In the genomic region with DNA sequence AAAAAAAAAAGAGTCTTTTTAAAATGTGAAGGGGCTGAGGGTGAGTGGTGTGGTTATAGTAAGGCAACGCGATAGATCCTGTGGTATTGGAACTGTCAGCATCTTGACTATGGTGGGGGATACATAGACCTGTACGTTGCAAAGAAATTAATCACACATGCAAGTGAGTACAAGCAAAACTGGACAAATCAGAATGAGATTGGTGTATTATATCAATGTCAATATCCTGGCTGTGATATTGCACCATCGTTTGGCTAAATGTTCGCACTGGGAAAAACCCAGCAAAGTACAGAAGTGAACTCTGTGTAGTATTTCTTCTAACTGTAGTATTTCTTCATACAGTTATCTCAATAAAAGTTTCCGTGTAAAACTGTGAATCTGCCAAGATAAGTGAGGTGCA, we compare ENCODE assay signal across 2 cellular contexts.
TF ChIP-seq lines count a peak whose summit lies in the region.

No MANE protein-coding gene starts in this region.

TF ChIP-seq in liver, 16 proteins besides CTCF, POLR2A, EP300 and RAD21 (continued from another document):
- no peak for TF ChIP-seq REST (IDR thresholded peaks at IDR 0.05)
- no peak for TF ChIP-seq EGR1 (IDR thresholded peaks at IDR 0.05; ENCODE audit: low read depth in 2 of 2)
- TF ChIP-seq YY1 (IDR thresholded peaks at IDR 0.05): peak; percentile 6
- TF ChIP-seq ATF3 (IDR thresholded peaks at IDR 0.05): no peak
- TF ChIP-seq RXRA (IDR thresholded peaks at IDR 0.05): peak; percentile 51 to 56
- peak; percentile 36 to 45 for TF ChIP-seq HNF4A (conservative IDR thresholded peaks at IDR 0.05)
- TF ChIP-seq, protein P1, sequence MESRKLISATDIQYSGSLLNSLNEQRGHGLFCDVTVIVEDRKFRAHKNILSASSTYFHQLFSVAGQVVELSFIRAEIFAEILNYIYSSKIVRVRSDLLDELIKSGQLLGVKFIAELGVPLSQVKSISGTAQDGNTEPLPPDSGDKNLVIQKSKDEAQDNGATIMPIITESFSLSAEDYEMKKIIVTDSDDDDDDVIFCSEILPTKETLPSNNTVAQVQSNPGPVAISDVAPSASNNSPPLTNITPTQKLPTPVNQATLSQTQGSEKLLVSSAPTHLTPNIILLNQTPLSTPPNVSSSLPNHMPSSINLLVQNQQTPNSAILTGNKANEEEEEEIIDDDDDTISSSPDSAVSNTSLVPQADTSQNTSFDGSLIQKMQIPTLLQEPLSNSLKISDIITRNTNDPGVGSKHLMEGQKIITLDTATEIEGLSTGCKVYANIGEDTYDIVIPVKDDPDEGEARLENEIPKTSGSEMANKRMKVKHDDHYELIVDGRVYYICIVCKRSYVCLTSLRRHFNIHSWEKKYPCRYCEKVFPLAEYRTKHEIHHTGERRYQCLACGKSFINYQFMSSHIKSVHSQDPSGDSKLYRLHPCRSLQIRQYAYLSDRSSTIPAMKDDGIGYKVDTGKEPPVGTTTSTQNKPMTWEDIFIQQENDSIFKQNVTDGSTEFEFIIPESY (IDR thresholded peaks at IDR 0.05): no peak
- TF ChIP-seq SP1 (IDR thresholded peaks at IDR 0.05): peak; percentile 34
- TF ChIP-seq TAF1 (conservative IDR thresholded peaks at IDR 0.05): no peak
- peak; percentile 79 for TF ChIP-seq FOXA2 (IDR thresholded peaks at IDR 0.05)
- TF ChIP-seq NR2F2 (IDR thresholded peaks at IDR 0.05): no peak
- TF ChIP-seq JUND (IDR thresholded peaks at IDR 0.05): peak in 1 of 2 donors; percentile 39
- TF ChIP-seq HNF4G (IDR thresholded peaks at IDR 0.05): no peak
- peak; percentile 25 for TF ChIP-seq FOXA1 (IDR thresholded peaks at IDR 0.05)
- TF ChIP-seq GABPA (IDR thresholded peaks at IDR 0.05 in 1 of 2, conservative IDR thresholded peaks at IDR 0.05 in 1 of 2): no peak
TF ChIP-seq in liver: peak in this region for 7.

TF ChIP-seq in HepG2, 621 proteins besides CTCF, POLR2A, EP300 and RAD21 (continued from another document):
- TF ChIP-seq ZSCAN21 (CRISPR knock-in tag; IDR thresholded peaks at IDR 0.05; ENCODE audit: borderline replicate concordance): no peak
- TF ChIP-seq ZNF749 (CRISPR knock-in tag; IDR thresholded peaks at IDR 0.05; ENCODE audit: borderline replicate concordance): no peak
- no peak for TF ChIP-seq DNMT3B (CRISPR knock-in tag; conservative IDR thresholded peaks at IDR 0.05)
- no peak for TF ChIP-seq ATF1 (CRISPR knock-in tag; IDR thresholded peaks at IDR 0.05)
- no peak for TF ChIP-seq ASH2L (IDR thresholded peaks at IDR 0.05; ENCODE audit: insufficient read length, low read depth, low read length)
- no peak for TF ChIP-seq FOSL1 (CRISPR knock-in tag; IDR thresholded peaks at IDR 0.05; ENCODE audit: borderline replicate concordance)
- TF ChIP-seq CAMTA2 (CRISPR knock-in tag; IDR thresholded peaks at IDR 0.05; ENCODE audit: borderline replicate concordance): no peak
TF ChIP-seq in HepG2: peak in this region for 0.
